Comparison of ENCODE assay signal across 9 cellular contexts in the genomic region with DNA sequence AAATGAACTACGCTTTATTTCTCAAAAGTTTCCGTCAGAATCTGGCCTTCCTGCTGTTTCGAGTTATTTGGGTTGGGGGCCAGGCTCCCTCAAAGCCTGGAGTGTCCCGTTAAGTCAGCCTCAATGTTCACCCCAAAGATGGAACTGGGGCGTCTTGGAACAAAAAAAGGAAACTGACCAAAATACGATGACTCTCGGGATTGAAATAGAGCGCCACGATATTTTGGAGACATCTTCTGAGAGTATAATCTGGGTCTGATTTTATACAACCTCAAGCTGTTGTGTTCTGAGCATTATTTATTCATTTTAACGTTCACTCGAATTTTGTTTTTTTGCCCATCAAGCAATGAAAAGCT. TPM values are rescaled to one million over a fixed set of nuclear protein-coding genes. Genes with fewer than 3 reads are reported as not detected.
DNase-seq lines count a peak whose midpoint lies in the region; ATAC-seq and TF ChIP-seq lines count a peak whose summit lies in the region.
"Had no signal": no experiment of that assay in that cellular context is flagged by ENCODE, and none has a peak within 500 bp of the region (broad histone marks: within the 10 kb centered on the region; RNA-seq: fewer than 3 reads in every experiment).

No MANE protein-coding gene starts in this region.

- 23 to 38% (median 33%) methylated on average over 11 of the region's 11 CpGs for WGBS in spleen, 5 donors

- H3K27ac Mint-ChIP-seq in activated CD4-positive, alpha-beta T cell treated with anti-CD3 and anti-CD28 coated beads, Interleukin-2, amount 10 ng/mL, durations not matched to agents 24 days and 14 days: no peak overlapping the region
- H3K27ac Mint-ChIP-seq in activated CD8-positive, alpha-beta T cell treated with anti-CD3 and anti-CD28 coated beads, Interleukin-2, amount 10 ng/mL, durations not matched to agents 7 days and 5 days: no peak overlapping the region

- no peaks in the 10 kb centered on the region for H3K36me3 Mint-ChIP-seq in activated CD4-positive, alpha-beta T cell treated with anti-CD3 and anti-CD28 coated beads, Interleukin-2, amount 10 ng/mL, durations not matched to agents 24 days and 14 days (ENCODE audit: low read depth)
- no peaks in the 10 kb centered on the region for H3K36me3 Mint-ChIP-seq in activated CD8-positive, alpha-beta T cell treated with anti-CD3 and anti-CD28 coated beads, Interleukin-2, amount 10 ng/mL, durations not matched to agents 7 days and 5 days (ENCODE audit: low read depth)

- H3K27me3 ChIP-seq in spleen (replicated peaks in 1 of 7): peaks cover 0 to 98% (median 20%) of the 10 kb centered on the region in 7 donors

- H3K4me3 Mint-ChIP-seq in activated CD4-positive, alpha-beta T cell treated with anti-CD3 and anti-CD28 coated beads, Interleukin-2, amount 10 ng/mL, durations not matched to agents 24 days and 14 days: peak overlapping the region; percentile 44
- peak overlapping the region; percentile 60 for H3K4me3 Mint-ChIP-seq in activated CD8-positive, alpha-beta T cell treated with anti-CD3 and anti-CD28 coated beads, Interleukin-2, amount 10 ng/mL, durations not matched to agents 7 days and 5 days

- DNase-seq in activated CD4-positive, alpha-beta T cell treated with anti-CD3 and anti-CD28 coated beads, Interleukin-2, amount 10 ng/mL, durations not matched to agents 24 days and 14 days: no peak
- no peak for DNase-seq in activated CD4-positive, alpha-beta T cell treated with anti-CD3 and anti-CD28 coated beads for 1 hour
- DNase-seq in activated CD8-positive, alpha-beta T cell treated with anti-CD3 and anti-CD28 coated beads, Interleukin-2, amount 10 ng/mL, durations not matched to agents 7 days and 5 days: no peak
- DNase-seq in foreskin fibroblast: no peak
- no peak for DNase-seq in spleen
- no peak for DNase-seq in GF-D8 (lab: John Stamatoyannopoulos, UW)
- DNase-seq: NCI-H2107 had no signal

- POLR2A ChIA-PET in activated CD8-positive, alpha-beta T cell treated with anti-CD3 and anti-CD28 coated beads, Interleukin-2, amount 10 ng/mL, durations not matched to agents 7 days and 5 days (lab: Charles Lee): no interaction called here

- H3K4me3 ChIP-seq in foreskin fibroblast (ENCODE audit: low read depth in 1 of 2, low read length in 2 of 2) (peak overlapping the region; percentile 46 to 63), spleen (peak overlapping the region; percentile 13 to 60 (median 30))

- no peaks in the 10 kb centered on the region for H3K36me3 ChIP-seq in spleen

- intact Hi-C loops in activated CD4-positive, alpha-beta T cell treated with anti-CD3 and anti-CD28 coated beads, Interleukin-2, amount 10 ng/mL, durations not matched to agents 24 days and 14 days (cut with micrococcal nuclease): loop anchor here (2.0 kb wide), 2 partner anchors 28 to 132 kb away; a partner anchor contains a TSS
- intact Hi-C loops in spleen (cut with DNase I; ENCODE audit: low total_unique reads): no loop called here

- no peak for TF ChIP-seq POLR2A in spleen (IDR thresholded peaks at IDR 0.05)

- no peaks in the 10 kb centered on the region for H3K9me3 Mint-ChIP-seq in activated CD4-positive, alpha-beta T cell treated with anti-CD3 and anti-CD28 coated beads, Interleukin-2, amount 10 ng/mL, durations not matched to agents 24 days and 14 days
- H3K9me3 Mint-ChIP-seq in activated CD8-positive, alpha-beta T cell treated with anti-CD3 and anti-CD28 coated beads, Interleukin-2, amount 10 ng/mL, durations not matched to agents 7 days and 5 days (ENCODE audit: insufficient read depth): no peaks in the 10 kb centered on the region

- peaks cover 0 to 13% (median 6%) of the 10 kb centered on the region in 6 donors for H3K4me1 ChIP-seq in spleen

- H3K27me3 Mint-ChIP-seq in activated CD4-positive, alpha-beta T cell treated with anti-CD3 and anti-CD28 coated beads, Interleukin-2, amount 10 ng/mL, durations not matched to agents 24 days and 14 days: peaks cover 33% of the 10 kb centered on the region
- H3K27me3 Mint-ChIP-seq in activated CD8-positive, alpha-beta T cell treated with anti-CD3 and anti-CD28 coated beads, Interleukin-2, amount 10 ng/mL, durations not matched to agents 7 days and 5 days (ENCODE audit: low read depth): peaks cover 35% of the 10 kb centered on the region

- TF ChIP-seq CTCF in foreskin fibroblast (IDR thresholded peaks at IDR 0.05; ENCODE audit: low read depth, low read length) (no peak), spleen (IDR thresholded peaks at IDR 0.05 in 8 of 11, conservative IDR thresholded peaks at IDR 0.05 in 3 of 11) (peak in 1 of 11 experiments; percentile 2)

- ATAC-seq in activated CD8-positive, alpha-beta T cell treated with anti-CD3 and anti-CD28 coated beads, Interleukin-2, amount 10 ng/mL, durations not matched to agents 7 days and 5 days: no peak
- ATAC-seq in GM19023 (IDR thresholded peaks at IDR 0.05; ENCODE audit: unreplicated experiment): no peak
- ATAC-seq in HG02798 (IDR thresholded peaks at IDR 0.05; ENCODE audit: poor library complexity, unreplicated experiment): no peak

- no peak overlapping the region for H3K27ac ChIP-seq in spleen

- no peaks in the 10 kb centered on the region for H3K9me3 ChIP-seq in spleen

- CTCF ChIA-PET in activated CD8-positive, alpha-beta T cell treated with anti-CD3 and anti-CD28 coated beads, Interleukin-2, amount 10 ng/mL, durations not matched to agents 7 days and 5 days (lab: Charles Lee): interaction anchor here (8.8 kb wide), 1 partner anchor 131 kb away, joined by 76 read pairs; no protein-coding TSS in a partner anchor

- H3K4me1 Mint-ChIP-seq in activated CD4-positive, alpha-beta T cell treated with anti-CD3 and anti-CD28 coated beads, Interleukin-2, amount 10 ng/mL, durations not matched to agents 24 days and 14 days: peaks cover 3% of the 10 kb centered on the region
- H3K4me1 Mint-ChIP-seq in activated CD8-positive, alpha-beta T cell treated with anti-CD3 and anti-CD28 coated beads, Interleukin-2, amount 10 ng/mL, durations not matched to agents 7 days and 5 days (ENCODE audit: low read depth): peaks cover 8% of the 10 kb centered on the region

RNA-seq across cellular contexts. Expression of a gene that starts 28.1 kb away (rescaled TPM):
- not detected in 2 replicates for total RNA-seq in activated CD4-positive, alpha-beta T cell treated with anti-CD3 and anti-CD28 coated beads, Interleukin-2, amount 10 ng/mL, durations not matched to agents 24 days and 14 days
- total RNA-seq in activated CD8-positive, alpha-beta T cell treated with anti-CD3 and anti-CD28 coated beads, Interleukin-2, amount 10 ng/mL, durations not matched to agents 7 days and 5 days: not detected
- not detected for total RNA-seq in spleen
- polyA plus RNA-seq in spleen: not detected

RNA-seq across cellular contexts. Expression of a gene that starts 50.5 kb away (rescaled TPM):
- total RNA-seq in activated CD4-positive, alpha-beta T cell treated with anti-CD3 and anti-CD28 coated beads, Interleukin-2, amount 10 ng/mL, durations not matched to agents 24 days and 14 days: 3,066 and 3,162 TPM in 2 replicates
- 1,000 to 10,000 TPM; 1,308 to 1,394 TPM for total RNA-seq in activated CD8-positive, alpha-beta T cell treated with anti-CD3 and anti-CD28 coated beads, Interleukin-2, amount 10 ng/mL, durations not matched to agents 7 days and 5 days
- total RNA-seq in spleen: 100 to 1,000 TPM; 441 to 681 (median 572) TPM
- polyA plus RNA-seq in spleen: 1,000 to 10,000 TPM; 1,521 to 2,472 (median 2,090) TPM
